ENCODE assay signal across 11 cellular contexts in the genomic region with DNA sequence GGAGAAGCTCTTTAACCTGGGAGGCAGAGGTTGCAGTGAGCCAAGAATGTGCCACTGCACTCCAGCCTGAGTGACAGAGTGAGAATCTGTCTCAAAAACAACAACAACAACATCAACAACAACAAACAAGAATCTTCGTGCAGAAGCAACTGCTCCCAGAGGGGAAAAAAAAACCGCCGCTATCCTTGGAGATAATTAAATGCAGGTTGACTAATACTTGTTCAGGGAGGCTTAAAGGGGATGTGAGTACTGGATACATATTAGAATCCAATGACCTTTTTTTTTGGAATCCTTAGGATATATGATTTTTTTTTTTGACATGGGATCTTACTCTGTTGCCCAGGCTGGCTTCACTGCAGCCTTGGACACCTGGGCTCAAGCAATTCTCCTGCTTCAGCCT.
DNase-seq lines count a peak whose midpoint lies in the region; TF ChIP-seq lines count a peak whose summit lies in the region.
"Had no signal": no experiment of that assay in that cellular context is flagged by ENCODE, and none has a peak within 500 bp of the region (broad histone marks: within the 10 kb centered on the region; RNA-seq: fewer than 3 reads in every experiment).

No MANE protein-coding gene starts in this region.

- H3K27me3 ChIP-seq in spleen (replicated peaks in 1 of 7) = peaks cover 0 to 5% (median 0%) of the 10 kb centered on the region in 7 donors
- H3K27me3 ChIP-seq: BLaER1 treated with 17β-estradiol and CSF1 and Interleukin-3, amounts not matched to agents 10 nM and 100 nM had no signal

- H3K4me3 ChIP-seq in foreskin fibroblast (ENCODE audit: low read depth in 1 of 2, low read length in 2 of 2) = no peak overlapping the region
- H3K4me3 ChIP-seq in spleen = no peak overlapping the region
- H3K4me3 ChIP-seq: BLaER1 treated with 17β-estradiol and CSF1 and Interleukin-3, amounts not matched to agents 10 nM and 100 nM had no signal

- H3K36me3 ChIP-seq in spleen = no peaks in the 10 kb centered on the region

- intact Hi-C loops in spleen (cut with DNase I; ENCODE audit: low total_unique reads) = no loop called here

- peaks cover 0 to 23% (median 4%) of the 10 kb centered on the region in 8 donors for H3K9me3 ChIP-seq in spleen

- peak overlapping the region in 6 of 8 donors; percentile 6 to 52 (median 22) for H3K27ac ChIP-seq in spleen
- H3K27ac ChIP-seq: HL-60 had no signal

- TF ChIP-seq POLR2A in spleen (IDR thresholded peaks at IDR 0.05) = no peak

- peak; percentile 38 for DNase-seq in EH (ENCODE audit: low read depth)
- peak; percentile 37 for DNase-seq in RPMI7951 (ENCODE audit: low read depth)
- DNase-seq in foreskin fibroblast = peak; percentile 8 to 53
- DNase-seq in spleen = no peak
- no peak for DNase-seq in DMS53 (lab: John Stamatoyannopoulos, UW)
- no peak for DNase-seq in NCI-H446 (lab: John Stamatoyannopoulos, UW)
- DNase-seq in hepatic stellate cell (ENCODE audit: low spot score) = no peak
- DNase-seq: AML-193, KBM-7 had no signal

- H3K4me1 ChIP-seq in spleen = no peaks in the 10 kb centered on the region

- TF ChIP-seq CTCF in foreskin fibroblast (IDR thresholded peaks at IDR 0.05; ENCODE audit: low read depth, low read length) (no peak), spleen (IDR thresholded peaks at IDR 0.05 in 8 of 11, conservative IDR thresholded peaks at IDR 0.05 in 3 of 11) (no peak)

- WGBS in spleen, 5 donors = 84 to 91% (median 87%) methylated on average over 3 of the region's 3 CpGs

Comparison
In these comparisons a context has a peak if more than half of its experiments do, and no peak if none do; other contexts are left out.
1. DNase-seq: peak in EH (single experiment), RPMI7951 (single experiment) and foreskin fibroblast (2 of 2); none in spleen (single experiment), DMS53 (single experiment), NCI-H446 (0 of 2) and hepatic stellate cell (single experiment).